ENCODE assay signal across 1 cellular context in genomic region chr3:133733226-133733625, GRCh38.
TF ChIP-seq lines count a peak whose summit lies in the region.

No MANE protein-coding gene starts in this region.

TF ChIP-seq in HepG2, 621 proteins besides CTCF, POLR2A, EP300 and RAD21 (continued from another document and continues in another):
- TF ChIP-seq, protein P1, sequence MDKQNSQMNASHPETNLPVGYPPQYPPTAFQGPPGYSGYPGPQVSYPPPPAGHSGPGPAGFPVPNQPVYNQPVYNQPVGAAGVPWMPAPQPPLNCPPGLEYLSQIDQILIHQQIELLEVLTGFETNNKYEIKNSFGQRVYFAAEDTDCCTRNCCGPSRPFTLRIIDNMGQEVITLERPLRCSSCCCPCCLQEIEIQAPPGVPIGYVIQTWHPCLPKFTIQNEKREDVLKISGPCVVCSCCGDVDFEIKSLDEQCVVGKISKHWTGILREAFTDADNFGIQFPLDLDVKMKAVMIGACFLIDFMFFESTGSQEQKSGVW (CRISPR knock-in tag; IDR thresholded peaks at IDR 0.05; ENCODE audit: borderline replicate concordance), result no peak
- TF ChIP-seq ZNF772 (CRISPR knock-in tag; IDR thresholded peaks at IDR 0.05), result no peak
- no peak for TF ChIP-seq RNF2 (conservative IDR thresholded peaks at IDR 0.05; ENCODE audit: low read depth)
- TF ChIP-seq ZFY (CRISPR knock-in tag; IDR thresholded peaks at IDR 0.05), result no peak
- TF ChIP-seq ZNF737 (CRISPR knock-in tag; IDR thresholded peaks at IDR 0.05; ENCODE audit: borderline replicate concordance), result no peak
- 0 out of 2 replicates have a peak, but pooled peaks have one; percentile 44 for TF ChIP-seq ZNF441 (CRISPR knock-in tag; IDR thresholded peaks at IDR 0.05; ENCODE audit: borderline replicate concordance)
- no peak for TF ChIP-seq AHR (CRISPR knock-in tag; IDR thresholded peaks at IDR 0.05)
- TF ChIP-seq HOXD1 (CRISPR knock-in tag; IDR thresholded peaks at IDR 0.05), result no peak
- TF ChIP-seq RAD51 (IDR thresholded peaks at IDR 0.05; ENCODE audit: borderline replicate concordance), result no peak
- peak; percentile 52; the same call in 1 of the 2 replicates for TF ChIP-seq ATF2 (CRISPR knock-in tag; IDR thresholded peaks at IDR 0.05)
- no peak for TF ChIP-seq CBX2 (IDR thresholded peaks at IDR 0.05; ENCODE audit: low read depth, low read length)
- TF ChIP-seq CBX2 (CRISPR knock-in tag; IDR thresholded peaks at IDR 0.05; ENCODE audit: low read depth), result no peak
- TF ChIP-seq, protein P2, sequence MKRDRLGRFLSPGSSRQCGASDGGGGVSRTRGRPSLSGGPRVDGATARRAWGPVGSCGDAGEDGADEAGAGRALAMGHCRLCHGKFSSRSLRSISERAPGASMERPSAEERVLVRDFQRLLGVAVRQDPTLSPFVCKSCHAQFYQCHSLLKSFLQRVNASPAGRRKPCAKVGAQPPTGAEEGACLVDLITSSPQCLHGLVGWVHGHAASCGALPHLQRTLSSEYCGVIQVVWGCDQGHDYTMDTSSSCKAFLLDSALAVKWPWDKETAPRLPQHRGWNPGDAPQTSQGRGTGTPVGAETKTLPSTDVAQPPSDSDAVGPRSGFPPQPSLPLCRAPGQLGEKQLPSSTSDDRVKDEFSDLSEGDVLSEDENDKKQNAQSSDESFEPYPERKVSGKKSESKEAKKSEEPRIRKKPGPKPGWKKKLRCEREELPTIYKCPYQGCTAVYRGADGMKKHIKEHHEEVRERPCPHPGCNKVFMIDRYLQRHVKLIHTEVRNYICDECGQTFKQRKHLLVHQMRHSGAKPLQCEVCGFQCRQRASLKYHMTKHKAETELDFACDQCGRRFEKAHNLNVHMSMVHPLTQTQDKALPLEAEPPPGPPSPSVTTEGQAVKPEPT (CRISPR knock-in tag; IDR thresholded peaks at IDR 0.05; ENCODE audit: low read depth), result peak; percentile 51; the same call in 1 of the 2 replicates
- no peak; the same call in 1 of the 2 replicates for TF ChIP-seq ZNF503 (CRISPR knock-in tag; IDR thresholded peaks at IDR 0.05)
- TF ChIP-seq HMGXB3 (CRISPR knock-in tag; IDR thresholded peaks at IDR 0.05; ENCODE audit: borderline replicate concordance), result peak; percentile 66; the same call in 1 of the 2 replicates
- TF ChIP-seq ZNF678 (CRISPR knock-in tag; IDR thresholded peaks at IDR 0.05), result no peak
- no peak for TF ChIP-seq AGO2 (optimal IDR thresholded peaks at IDR 0.05; ENCODE audit: low read depth, low read length)
- no peak for TF ChIP-seq THYN1 (CRISPR knock-in tag; IDR thresholded peaks at IDR 0.05; ENCODE audit: borderline replicate concordance, low read depth)
- TF ChIP-seq, protein P3, sequence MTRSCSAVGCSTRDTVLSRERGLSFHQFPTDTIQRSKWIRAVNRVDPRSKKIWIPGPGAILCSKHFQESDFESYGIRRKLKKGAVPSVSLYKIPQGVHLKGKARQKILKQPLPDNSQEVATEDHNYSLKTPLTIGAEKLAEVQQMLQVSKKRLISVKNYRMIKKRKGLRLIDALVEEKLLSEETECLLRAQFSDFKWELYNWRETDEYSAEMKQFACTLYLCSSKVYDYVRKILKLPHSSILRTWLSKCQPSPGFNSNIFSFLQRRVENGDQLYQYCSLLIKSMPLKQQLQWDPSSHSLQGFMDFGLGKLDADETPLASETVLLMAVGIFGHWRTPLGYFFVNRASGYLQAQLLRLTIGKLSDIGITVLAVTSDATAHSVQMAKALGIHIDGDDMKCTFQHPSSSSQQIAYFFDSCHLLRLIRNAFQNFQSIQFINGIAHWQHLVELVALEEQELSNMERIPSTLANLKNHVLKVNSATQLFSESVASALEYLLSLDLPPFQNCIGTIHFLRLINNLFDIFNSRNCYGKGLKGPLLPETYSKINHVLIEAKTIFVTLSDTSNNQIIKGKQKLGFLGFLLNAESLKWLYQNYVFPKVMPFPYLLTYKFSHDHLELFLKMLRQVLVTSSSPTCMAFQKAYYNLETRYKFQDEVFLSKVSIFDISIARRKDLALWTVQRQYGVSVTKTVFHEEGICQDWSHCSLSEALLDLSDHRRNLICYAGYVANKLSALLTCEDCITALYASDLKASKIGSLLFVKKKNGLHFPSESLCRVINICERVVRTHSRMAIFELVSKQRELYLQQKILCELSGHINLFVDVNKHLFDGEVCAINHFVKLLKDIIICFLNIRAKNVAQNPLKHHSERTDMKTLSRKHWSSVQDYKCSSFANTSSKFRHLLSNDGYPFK (CRISPR knock-in tag; IDR thresholded peaks at IDR 0.05; ENCODE audit: borderline replicate concordance), result no peak
- TF ChIP-seq FOXO1 (CRISPR knock-in tag; IDR thresholded peaks at IDR 0.05), result peak; percentile 91
- TF ChIP-seq KLF11 (CRISPR knock-in tag; IDR thresholded peaks at IDR 0.05), result no peak
- TF ChIP-seq TRAFD1 (CRISPR knock-in tag; IDR thresholded peaks at IDR 0.05; ENCODE audit: borderline replicate concordance), result no peak
- no peak for TF ChIP-seq JUND (CRISPR knock-in tag; IDR thresholded peaks at IDR 0.05)
- peak; percentile 83; the same call in 1 of the 2 replicates for TF ChIP-seq MLX (CRISPR knock-in tag; IDR thresholded peaks at IDR 0.05)
- TF ChIP-seq DNMT1 (CRISPR knock-in tag; IDR thresholded peaks at IDR 0.05), result no peak
- no peak for TF ChIP-seq DNMT3B (CRISPR knock-in tag; conservative IDR thresholded peaks at IDR 0.05)
- peak; percentile 88 for TF ChIP-seq NR2F2 (IDR thresholded peaks at IDR 0.05; ENCODE audit: borderline replicate concordance, low read depth)
- TF ChIP-seq MBNL3 (CRISPR knock-in tag; conservative IDR thresholded peaks at IDR 0.05), result no peak
- TF ChIP-seq HMGA1 (CRISPR knock-in tag; conservative IDR thresholded peaks at IDR 0.05), result no peak
- TF ChIP-seq REXO4 (CRISPR knock-in tag; IDR thresholded peaks at IDR 0.05; ENCODE audit: borderline replicate concordance), result no peak
- TF ChIP-seq STAT5B (CRISPR knock-in tag; IDR thresholded peaks at IDR 0.05), result no peak
- no peak; a peak in 1 of 4 replicates for TF ChIP-seq KLF16 (CRISPR knock-in tag; IDR thresholded peaks at IDR 0.05)
- TF ChIP-seq ZNF792 (CRISPR knock-in tag; IDR thresholded peaks at IDR 0.05), result peak; percentile 69; the same call in 1 of the 2 replicates
- TF ChIP-seq MAX (IDR thresholded peaks at IDR 0.05), result peak; percentile 64
- TF ChIP-seq JDP2 (CRISPR knock-in tag; IDR thresholded peaks at IDR 0.05; ENCODE audit: borderline replicate concordance), result no peak
- TF ChIP-seq ZNF232 (CRISPR knock-in tag; IDR thresholded peaks at IDR 0.05; ENCODE audit: borderline replicate concordance), result peak; percentile 41; the same call in 1 of the 2 replicates
- TF ChIP-seq, protein P4, sequence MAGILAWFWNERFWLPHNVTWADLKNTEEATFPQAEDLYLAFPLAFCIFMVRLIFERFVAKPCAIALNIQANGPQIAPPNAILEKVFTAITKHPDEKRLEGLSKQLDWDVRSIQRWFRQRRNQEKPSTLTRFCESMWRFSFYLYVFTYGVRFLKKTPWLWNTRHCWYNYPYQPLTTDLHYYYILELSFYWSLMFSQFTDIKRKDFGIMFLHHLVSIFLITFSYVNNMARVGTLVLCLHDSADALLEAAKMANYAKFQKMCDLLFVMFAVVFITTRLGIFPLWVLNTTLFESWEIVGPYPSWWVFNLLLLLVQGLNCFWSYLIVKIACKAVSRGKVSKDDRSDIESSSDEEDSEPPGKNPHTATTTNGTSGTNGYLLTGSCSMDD (CRISPR knock-in tag; IDR thresholded peaks at IDR 0.05), result no peak
- TF ChIP-seq RXRB (CRISPR knock-in tag; IDR thresholded peaks at IDR 0.05; ENCODE audit: borderline replicate concordance), result peak; percentile 98
- peak in 1 of 2 experiments; percentile 56; a peak in 1 of 4 replicates for TF ChIP-seq REST (IDR thresholded peaks at IDR 0.05; ENCODE audit: borderline replicate concordance in 1 of 2, low read depth in 1 of 2, low read length in 2 of 2)
- TF ChIP-seq ZNF773 (CRISPR knock-in tag; IDR thresholded peaks at IDR 0.05; ENCODE audit: borderline replicate concordance), result no peak
